ENCODE assay signal across 8 cellular contexts in the genomic region with DNA sequence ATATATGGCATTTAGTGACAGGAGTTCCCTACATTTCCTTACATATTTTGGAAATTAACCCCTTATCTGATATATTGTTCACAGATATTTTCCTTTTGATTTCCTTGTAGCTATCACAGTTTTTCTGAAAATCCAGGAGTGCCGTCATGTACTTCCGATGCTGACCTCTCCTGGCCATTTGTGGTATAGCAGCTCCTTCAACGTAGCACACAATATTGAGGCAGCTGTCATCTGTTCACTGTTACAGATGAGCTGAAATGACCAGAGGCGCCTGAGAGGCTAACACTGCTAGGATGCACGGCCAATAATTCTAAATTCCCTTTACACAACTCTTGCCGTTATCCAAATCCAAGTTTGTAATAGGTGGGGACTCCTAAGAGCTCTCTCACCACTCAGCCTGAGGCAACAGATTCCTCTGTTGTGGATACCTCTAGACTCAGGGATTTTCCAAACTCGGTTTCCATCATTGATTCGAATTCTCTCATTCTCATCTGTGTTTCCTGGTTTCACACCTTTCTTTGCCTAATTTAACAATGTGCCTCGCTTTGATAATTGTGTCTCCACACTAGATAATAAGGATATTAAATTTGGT. TPM values are rescaled to one million over a fixed set of nuclear protein-coding genes. Genes with fewer than 3 reads are reported as not detected.
A peak's percentile ranks its signal among the peaks of the same experiment; 100 is the strongest.
DNase-seq lines count a peak whose midpoint lies in the region; ATAC-seq and TF ChIP-seq lines count a peak whose summit lies in the region.

No MANE protein-coding gene starts in this region.

- H3K4me3 ChIP-seq in Caco-2 (ENCODE audit: low read depth, low read length) (no peak overlapping the region), mesendoderm (ENCODE audit: low read length) (no peak overlapping the region)

- no TSS peak for BruUV-seq in Caco-2 (replicated peaks; lab: Mats Ljungman, UMichigan)

- H3K4ac ChIP-seq in mesendoderm (ENCODE audit: low read depth, low read length) = no peak overlapping the region

- H3K4me2 ChIP-seq in mesendoderm (ENCODE audit: low read length) = no peak overlapping the region

- no peak overlapping the region for H3K18ac ChIP-seq in mesendoderm (ENCODE audit: low read length)

- H3K27ac ChIP-seq in mesendoderm (ENCODE audit: low read depth, low read length) = no peak overlapping the region

- H3K36me3 Mint-ChIP-seq in Caco-2 (ENCODE audit: insufficient read depth, unreplicated experiment) = no peaks in the 10 kb centered on the region

- no peak overlapping the region for H2BK120ac ChIP-seq in mesendoderm (ENCODE audit: low read depth, low read length)

- no peaks in the 10 kb centered on the region for H3K79me2 ChIP-seq in mesendoderm (ENCODE audit: control insufficient read depth, insufficient read depth, low read length)

- H3K23ac ChIP-seq in mesendoderm (ENCODE audit: low read length) = no peak overlapping the region

- no peak overlapping the region for H2AK5ac ChIP-seq in mesendoderm (ENCODE audit: low read length)

- no peak overlapping the region for H3K56ac ChIP-seq in mesendoderm (ENCODE audit: low read length)

- no peak overlapping the region for H3K9ac ChIP-seq in mesendoderm (ENCODE audit: low read length)

- WGBS in mesendoderm (ENCODE audit: extremely low coverage, insufficient coverage, low lambda C conversion rate) = no CpG with 5 or more reads among the region's 9 CpGs

- H4K8ac ChIP-seq in mesendoderm (ENCODE audit: low read depth, low read length) = no peak overlapping the region

- peaks cover 8% of the 10 kb centered on the region for H3K4me1 Mint-ChIP-seq in Caco-2 (ENCODE audit: low read depth, unreplicated experiment)

- CTCF ChIA-PET in Caco-2 (lab: Charles Lee) = interaction anchor here (0.5 to 1.4 kb wide), 2 partner anchors 575 to 1622 kb away, joined by 7 to 12 read pairs; no protein-coding TSS in a partner anchor

- DNase-seq in Caco-2 (peak; percentile 57 to 69), NCI-H526 (lab: John Stamatoyannopoulos, UW) (peak; percentile 8 to 84), mesendoderm (peak; percentile 70)
- peak; percentile 37 to 41 for DNase-seq in activated CD4-positive, alpha-beta T cell treated with anti-CD3 and anti-CD28 coated beads, Interleukin-2, amount 50 U/mL, for 4 hours
- DNase-seq in effector CD8-positive, alpha-beta T cell (lab: John Stamatoyannopoulos, UW) = peak; percentile 30
- peak; percentile 84 for DNase-seq in stimulated activated CD8-positive, alpha-beta memory T cell treated with anti-CD3 and anti-CD28 coated beads, Interleukin-4, amount 100 ng/mL, for 48 hours

- no peak overlapping the region for H2BK15ac ChIP-seq in mesendoderm (replicated peaks; ENCODE audit: low read depth)

- no peak overlapping the region for H3K4me3 Mint-ChIP-seq in Caco-2 (ENCODE audit: unreplicated experiment)

- no peaks in the 10 kb centered on the region for H3K79me1 ChIP-seq in mesendoderm (ENCODE audit: low read length)

- no peaks in the 10 kb centered on the region for H3K9me3 Mint-ChIP-seq in Caco-2 (ENCODE audit: unreplicated experiment)

- H3K27me3 Mint-ChIP-seq in Caco-2 (ENCODE audit: insufficient read depth, unreplicated experiment) = no peaks in the 10 kb centered on the region

- H3K9me3 ChIP-seq in Caco-2 = no peaks in the 10 kb centered on the region

- H3K27ac Mint-ChIP-seq in Caco-2 (ENCODE audit: unreplicated experiment) = no peak overlapping the region

- POLR2A ChIA-PET in Caco-2 (lab: Charles Lee) = no interaction called here

- peak; percentile 89 for ATAC-seq in GM19455 (IDR thresholded peaks at IDR 0.05; ENCODE audit: unreplicated experiment)
- ATAC-seq in HG03520 (IDR thresholded peaks at IDR 0.05; ENCODE audit: unreplicated experiment) = peak; percentile 88

- TF ChIP-seq CTCF in Caco-2 (IDR thresholded peaks at IDR 0.05; ENCODE audit: insufficient read depth in 1 of 2, low read depth in 1 of 2, low read length in 1 of 2, severe bottlenecking in 1 of 2, unreplicated experiment in 1 of 2) = peak; percentile 76 to 84

- H3K36me3 ChIP-seq in Caco-2 (ENCODE audit: control insufficient read depth, insufficient read depth, low read length) (no peaks in the 10 kb centered on the region), mesendoderm (ENCODE audit: control insufficient read depth, insufficient read depth, low read length) (no peaks in the 10 kb centered on the region)

- no peaks in the 10 kb centered on the region for H3K27me3 ChIP-seq in Caco-2 (replicated peaks; ENCODE audit: control insufficient read depth, insufficient read depth, low read length)
- no peaks in the 10 kb centered on the region for H3K27me3 ChIP-seq in mesendoderm (ENCODE audit: insufficient read depth, low read length, poor library complexity)

- H3K4me1 ChIP-seq in Caco-2 (peaks cover 6% of the 10 kb centered on the region), mesendoderm (ENCODE audit: control insufficient read depth, low read depth, low read length) (no peaks in the 10 kb centered on the region)

- intact Hi-C loops in Caco-2 (cut with micrococcal nuclease; ENCODE audit: unreplicated experiment) = loop anchor here (5.0 kb wide), 3 partner anchors 73 to 1623 kb away; no protein-coding TSS in a partner anchor

- no peak overlapping the region for H4K5ac ChIP-seq in mesendoderm (ENCODE audit: low read length)

- H2BK5ac ChIP-seq in mesendoderm (ENCODE audit: low read length) = no peak overlapping the region

RNA-seq across cellular contexts. Expression of a gene that starts 53.0 kb away (rescaled TPM):
- total RNA-seq in Caco-2 (2022) = 11.1 and 12.1 TPM in 2 replicates
- polyA plus RNA-seq in mesendoderm (2013, experiment 1 of 2) = 6.7 TPM
- 6.9 TPM for polyA plus RNA-seq in mesendoderm (2013, experiment 2 of 2)

RNA-seq across cellular contexts. Expression of a gene that starts 53.1 kb away (rescaled TPM):
- total RNA-seq in Caco-2 (2022) = 12.4 and 13.4 TPM in 2 replicates
- 19.6 TPM for polyA plus RNA-seq in mesendoderm (2013, experiment 1 of 2)
- polyA plus RNA-seq in mesendoderm (2013, experiment 2 of 2) = 20.2 TPM

Comparison
In these comparisons a context has a peak if more than half of its experiments do, and no peak if none do; other contexts are left out.
1. DNase-seq: peak in every context shown above with its lines; median percentile 84 in stimulated activated CD8-positive, alpha-beta memory T cell treated with anti-CD3 and anti-CD28 coated beads, Interleukin-4, amount 100 ng/mL, for 48 hours; 70 in mesendoderm; 63 in Caco-2; 46 in NCI-H526; 39 in activated CD4-positive, alpha-beta T cell treated with anti-CD3 and anti-CD28 coated beads, Interleukin-2, amount 50 U/mL, for 4 hours; 30 in effector CD8-positive, alpha-beta T cell.